40 cellular contexts compared by ENCODE assay signal in the genomic region with DNA sequence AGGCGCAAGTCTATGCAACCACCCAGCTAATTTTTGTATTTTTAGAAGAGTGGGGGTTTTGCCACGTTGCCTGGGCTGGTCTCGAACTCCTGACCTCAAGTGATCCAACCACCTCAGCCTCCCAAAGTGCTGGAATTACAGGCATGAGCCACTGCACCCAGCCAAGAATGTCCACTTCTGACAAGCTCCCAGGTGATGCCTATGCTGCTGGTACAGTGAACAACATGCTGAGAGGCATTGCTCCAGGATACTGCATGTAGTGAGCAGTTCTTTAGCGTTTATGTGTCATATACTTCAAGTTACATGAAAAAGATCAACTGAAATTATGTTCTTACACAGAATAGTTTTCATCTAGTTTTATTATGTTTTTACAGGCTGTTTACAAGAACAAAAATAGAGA.
"Had no signal": no experiment of that assay in that cellular context is flagged by ENCODE, and none has a peak within 500 bp of the region (broad histone marks: within the 10 kb centered on the region; RNA-seq: fewer than 3 reads in every experiment).

No MANE protein-coding gene starts in this region.

- DNase-seq: activated effector memory CD4-positive, alpha-beta T cell treated with anti-CD3 and anti-CD28 coated beads, Interleukin-2, amount 50 U/mL, for 16 hours; activated effector memory CD4-positive, alpha-beta T cell treated with Interleukin-2 at 50 U/mL for 16 hours; activated gamma-delta T cell; activated gamma-delta T cell treated with Interleukin-2 at 50 U/mL for 16 hours; activated naive CD4-positive, alpha-beta T cell; activated naive CD4-positive, alpha-beta T cell treated with anti-CD3 and anti-CD28 coated beads for 36 hours; activated naive CD4-positive, alpha-beta T cell treated with anti-CD3 and anti-CD28 coated beads, Interleukin-2, amount 10 ng/mL, durations not matched to agents 7 days and 5 days; activated naive CD4-positive, alpha-beta T cell treated with anti-CD3 and anti-CD28 coated beads, Interleukin-2, amount 50 U/mL, for 16 hours; activated naive CD4-positive, alpha-beta T cell treated with Interleukin-2 at 50 U/mL for 16 hours; activated naive CD8-positive, alpha-beta T cell treated with anti-CD3 and anti-CD28 coated beads for 36 hours; activated naive CD8-positive, alpha-beta T cell treated with anti-CD3 and anti-CD28 coated beads, Interleukin-2, amount 10 ng/mL, durations not matched to agents 7 days and 5 days; activated naive CD8-positive, alpha-beta T cell treated with anti-CD3 and anti-CD28 coated beads, Interleukin-2, amount 50 U/mL, for 24 hours; activated T-cell treated with anti-CD3 and anti-CD28 coated beads, Interleukin-2, amount 50 U/mL, for 1 hour; activated T-cell treated with anti-CD3 and anti-CD28 coated beads, Interleukin-2, amount 50 U/mL, for 24 hours; activated T-cell treated with anti-CD3 and anti-CD28 coated beads, Interleukin-2, amount 50 U/mL, for 4 hours; activated T-cell treated with anti-CD3 and anti-CD28 coated beads, Interleukin-2, amount 50 U/mL, for 48 hours; activated T-cell treated with anti-CD3 and anti-CD28 coated beads, Interleukin-2, amount 50 U/mL, for 72 hours; adrenal gland; amniotic stem cell; amygdala; anterior cingulate cortex; aorta; body of pancreas; brain microvascular endothelial cell; caudate nucleus; central memory CD4-positive, alpha-beta T cell; cerebellar nuclear complex had no signal

- FAIRE-seq: astrocyte, bronchial epithelial cell had no signal

- H3K27ac ChIP-seq: adrenal gland, ascending aorta, body of pancreas, brain microvascular endothelial cell, breast epithelium, cardiac muscle cell had no signal

- H3K4me1 ChIP-seq: adrenal gland, ascending aorta, body of pancreas, breast epithelium had no signal

- H3K27me3 Mint-ChIP-seq: activated naive CD4-positive, alpha-beta T cell treated with anti-CD3 and anti-CD28 coated beads, Interleukin-2, amount 10 ng/mL, durations not matched to agents 7 days and 5 days; activated naive CD4-positive, alpha-beta T cell treated with anti-CD3 and anti-CD28 coated beads, Interleukin-2, amount 50 U/mL, for 24 hours; activated naive CD8-positive, alpha-beta T cell; activated naive CD8-positive, alpha-beta T cell treated with anti-CD3 and anti-CD28 coated beads for 36 hours; activated naive CD8-positive, alpha-beta T cell treated with anti-CD3 and anti-CD28 coated beads, Interleukin-2, amount 10 ng/mL, durations not matched to agents 7 days and 5 days; activated naive CD8-positive, alpha-beta T cell treated with anti-CD3 and anti-CD28 coated beads, Interleukin-2, amount 50 U/mL, for 24 hours; activated T-cell treated with anti-CD3 and anti-CD28 coated beads, Interleukin-2, amount 50 U/mL, for 24 hours; activated T-helper 17 cell treated with anti-CD3 and anti-CD28 coated beads, Interleukin-2, amount 50 U/mL, for 72 hours; brain; central memory CD8-positive, alpha-beta T cell had no signal

- H3K36me3 ChIP-seq: adrenal gland, brain microvascular endothelial cell, breast epithelium, cardiac muscle cell had no signal

- H3K4me1 Mint-ChIP-seq: activated naive CD4-positive, alpha-beta T cell treated with anti-CD3 and anti-CD28 coated beads, Interleukin-2, amount 10 ng/mL, durations not matched to agents 7 days and 5 days; activated naive CD8-positive, alpha-beta T cell treated with anti-CD3 and anti-CD28 coated beads for 36 hours; activated naive CD8-positive, alpha-beta T cell treated with anti-CD3 and anti-CD28 coated beads, Interleukin-2, amount 10 ng/mL, durations not matched to agents 7 days and 5 days; activated T-helper 17 cell treated with anti-CD3 and anti-CD28 coated beads, Interleukin-2, amount 50 U/mL, for 72 hours; brain; central memory CD8-positive, alpha-beta T cell had no signal

- ATAC-seq: activated naive CD4-positive, alpha-beta T cell treated with anti-CD3 and anti-CD28 coated beads, Interleukin-2, amount 50 U/mL, for 72 hours; activated naive CD8-positive, alpha-beta T cell treated with anti-CD3 and anti-CD28 coated beads, Interleukin-2, amount 50 U/mL, for 24 hours; activated T-cell treated with anti-CD3 and anti-CD28 coated beads, Interleukin-2, amount 50 U/mL, for 4 hours; activated T-cell treated with anti-CD3 and anti-CD28 coated beads, Interleukin-2, amount 50 U/mL, for 72 hours; activated T-helper 17 cell treated with anti-CD3 and anti-CD28 coated beads, Interleukin-2, amount 50 U/mL, for 72 hours; body of pancreas had no signal

- H3K27ac Mint-ChIP-seq: activated naive CD4-positive, alpha-beta T cell treated with anti-CD3 and anti-CD28 coated beads for 36 hours; activated naive CD4-positive, alpha-beta T cell treated with anti-CD3 and anti-CD28 coated beads, Interleukin-2, amount 10 ng/mL, durations not matched to agents 7 days and 5 days; activated naive CD4-positive, alpha-beta T cell treated with anti-CD3 and anti-CD28 coated beads, Interleukin-2, amount 50 U/mL, for 24 hours; activated naive CD4-positive, alpha-beta T cell treated with anti-CD3 and anti-CD28 coated beads, Interleukin-2, amount 50 U/mL, for 72 hours; activated naive CD8-positive, alpha-beta T cell; activated naive CD8-positive, alpha-beta T cell treated with anti-CD3 and anti-CD28 coated beads for 36 hours; activated naive CD8-positive, alpha-beta T cell treated with anti-CD3 and anti-CD28 coated beads, Interleukin-2, amount 10 ng/mL, durations not matched to agents 7 days and 5 days; activated naive CD8-positive, alpha-beta T cell treated with anti-CD3 and anti-CD28 coated beads, Interleukin-2, amount 50 U/mL, for 24 hours; activated T-cell treated with anti-CD3 and anti-CD28 coated beads, Interleukin-2, amount 50 U/mL, for 24 hours; activated T-cell treated with anti-CD3 and anti-CD28 coated beads, Interleukin-2, amount 50 U/mL, for 72 hours; activated T-helper 1 cell treated with anti-CD3 and anti-CD28 coated beads, Interleukin-12 subunit alpha, Interleukin-12 subunit beta, Interleukin-2, Interleukin-4 antibody, amounts not matched to agents 30 ng/mL and 10 ng/mL and 1 ng/mL, durations not matched to agents 14 hours and 24 hours and 36 hours; activated T-helper 17 cell treated with anti-CD3 and anti-CD28 coated beads, Interleukin-2, amount 50 U/mL, for 72 hours; activated T-helper 2 cell treated with anti-CD3 and anti-CD28 coated beads, Interferon-gamma antibody, Interleukin-2, Interleukin-4, amounts not matched to agents 10 μg/mL and 5 μg/mL and 100 μg/mL, durations not matched to agents 14 hours and 24 hours and 36 hours; brain had no signal

- H3K4me3 ChIP-seq: adrenal gland, ascending aorta, body of pancreas, breast epithelium, cardiac muscle cell had no signal

- H3K9me3 ChIP-seq: adrenal gland, ascending aorta, body of pancreas, breast epithelium had no signal

- H3K4me3 Mint-ChIP-seq: activated naive CD4-positive, alpha-beta T cell treated with anti-CD3 and anti-CD28 coated beads for 36 hours; activated naive CD4-positive, alpha-beta T cell treated with anti-CD3 and anti-CD28 coated beads, Interleukin-2, amount 10 ng/mL, durations not matched to agents 7 days and 5 days; activated naive CD4-positive, alpha-beta T cell treated with anti-CD3 and anti-CD28 coated beads, Interleukin-2, amount 50 U/mL, for 24 hours; activated naive CD8-positive, alpha-beta T cell; activated naive CD8-positive, alpha-beta T cell treated with anti-CD3 and anti-CD28 coated beads for 36 hours; activated naive CD8-positive, alpha-beta T cell treated with anti-CD3 and anti-CD28 coated beads, Interleukin-2, amount 10 ng/mL, durations not matched to agents 7 days and 5 days; activated naive CD8-positive, alpha-beta T cell treated with anti-CD3 and anti-CD28 coated beads, Interleukin-2, amount 50 U/mL, for 24 hours; activated T-cell treated with anti-CD3 and anti-CD28 coated beads, Interleukin-2, amount 50 U/mL, for 24 hours; activated T-cell treated with anti-CD3 and anti-CD28 coated beads, Interleukin-2, amount 50 U/mL, for 4 hours; activated T-cell treated with anti-CD3 and anti-CD28 coated beads, Interleukin-2, amount 50 U/mL, for 72 hours; activated T-helper 1 cell treated with anti-CD3 and anti-CD28 coated beads, Interleukin-12 subunit alpha, Interleukin-12 subunit beta, Interleukin-2, Interleukin-4 antibody, amounts not matched to agents 30 ng/mL and 10 ng/mL and 1 ng/mL, durations not matched to agents 14 hours and 24 hours and 36 hours; activated T-helper 17 cell treated with anti-CD3 and anti-CD28 coated beads, Interleukin-2, amount 50 U/mL, for 72 hours; brain; central memory CD8-positive, alpha-beta T cell had no signal

- H3K27me3 ChIP-seq: adrenal gland, ascending aorta, body of pancreas, brain microvascular endothelial cell, breast epithelium, cardiac muscle cell had no signal

- H3K9me3 Mint-ChIP-seq: activated naive CD4-positive, alpha-beta T cell treated with anti-CD3 and anti-CD28 coated beads for 36 hours; activated naive CD4-positive, alpha-beta T cell treated with anti-CD3 and anti-CD28 coated beads, Interleukin-2, amount 10 ng/mL, durations not matched to agents 7 days and 5 days; activated naive CD4-positive, alpha-beta T cell treated with anti-CD3 and anti-CD28 coated beads, Interleukin-2, amount 50 U/mL, for 24 hours; activated naive CD4-positive, alpha-beta T cell treated with anti-CD3 and anti-CD28 coated beads, Interleukin-2, amount 50 U/mL, for 72 hours; activated naive CD8-positive, alpha-beta T cell treated with anti-CD3 and anti-CD28 coated beads for 36 hours; activated naive CD8-positive, alpha-beta T cell treated with anti-CD3 and anti-CD28 coated beads, Interleukin-2, amount 10 ng/mL, durations not matched to agents 7 days and 5 days; activated naive CD8-positive, alpha-beta T cell treated with anti-CD3 and anti-CD28 coated beads, Interleukin-2, amount 50 U/mL, for 24 hours; activated T-cell treated with anti-CD3 and anti-CD28 coated beads, Interleukin-2, amount 50 U/mL, for 24 hours; activated T-cell treated with anti-CD3 and anti-CD28 coated beads, Interleukin-2, amount 50 U/mL, for 4 hours; activated T-cell treated with anti-CD3 and anti-CD28 coated beads, Interleukin-2, amount 50 U/mL, for 72 hours; activated T-helper 1 cell treated with anti-CD3 and anti-CD28 coated beads, Interleukin-12 subunit alpha, Interleukin-12 subunit beta, Interleukin-2, Interleukin-4 antibody, amounts not matched to agents 30 ng/mL and 10 ng/mL and 1 ng/mL, durations not matched to agents 14 hours and 24 hours and 36 hours; activated T-helper 17 cell treated with anti-CD3 and anti-CD28 coated beads, Interleukin-2, amount 50 U/mL, for 72 hours; activated T-helper 2 cell treated with anti-CD3 and anti-CD28 coated beads, Interferon-gamma antibody, Interleukin-2, Interleukin-4, amounts not matched to agents 10 μg/mL and 5 μg/mL and 100 μg/mL, durations not matched to agents 14 hours and 24 hours and 36 hours; brain; central memory CD8-positive, alpha-beta T cell had no signal
